ENCODE assay signal across 16 cellular contexts in genomic region chr21:40165212-40165611, GRCh38.
DNase-seq lines count a peak whose midpoint lies in the region; ATAC-seq and TF ChIP-seq lines count a peak whose summit lies in the region.
"Had no signal": no experiment of that assay in that cellular context is flagged by ENCODE, and none has a peak within 500 bp of the region (broad histone marks: within the 10 kb centered on the region; RNA-seq: fewer than 3 reads in every experiment).

No MANE protein-coding gene starts in this region.

- WGBS in heart left ventricle, 4 donors: 18 to 43% (median 37%) methylated on average over 5 of the region's 5 CpGs
- 65% methylated on average over 4 of the region's 5 CpGs for WGBS in mesodermal cell (ENCODE audit: insufficient coverage in 2 of 2), 2 experiments

- H3K4me1 Mint-ChIP-seq in T-cell: no peaks in the 10 kb centered on the region
- H3K4me1 Mint-ChIP-seq in glutamatergic neuron (ENCODE audit: low read depth, unreplicated experiment): no peaks in the 10 kb centered on the region

- DNase-seq in EH (ENCODE audit: low read depth) (peak; percentile 14), NCI-H69 (lab: John Stamatoyannopoulos, UW) (peak; percentile 68), heart left ventricle (peak in 2 of 5 donors; percentile 35 to 51), cerebellar nuclear complex (lab: John Stamatoyannopoulos, UW) (no peak), T-cell (no peak), glutamatergic neuron (no peak), DMS79 treated with DMSO at 0.1 percent for 48 hours (lab: John Stamatoyannopoulos, UW) (no peak)
- DNase-seq: H9, NCI-H1930, NCI-H446, OCI-M1 had no signal

- POLR2A ChIA-PET in T-cell (lab: Charles Lee): no interaction called here

- TF ChIP-seq CTCF in heart left ventricle (IDR thresholded peaks at IDR 0.05): no peak
- no peak for TF ChIP-seq CTCF in glutamatergic neuron (IDR thresholded peaks at IDR 0.05; ENCODE audit: partially characterized antibody, unreplicated experiment)

- TF ChIP-seq POLR2A in heart left ventricle (IDR thresholded peaks at IDR 0.05): no peak

- no peaks in the 10 kb centered on the region for H3K9me3 ChIP-seq in heart left ventricle
- no peaks in the 10 kb centered on the region for H3K9me3 ChIP-seq in mesodermal cell (ENCODE audit: control insufficient read depth, low read length)
- H3K9me3 ChIP-seq: A549 had no signal

- CTCF ChIA-PET in T-cell (lab: Charles Lee): no interaction called here

- intact Hi-C loops in heart left ventricle (cut with DNase I): loop anchor here in 1 of 10 donors (5.0 kb wide), 1 partner anchor 167 kb away; no protein-coding TSS in a partner anchor

- no peaks in the 10 kb centered on the region for H3K27me3 Mint-ChIP-seq in T-cell
- peaks cover 6% of the 10 kb centered on the region for H3K27me3 Mint-ChIP-seq in glutamatergic neuron (ENCODE audit: unreplicated experiment)

- no peaks in the 10 kb centered on the region for H3K36me3 Mint-ChIP-seq in T-cell
- no peaks in the 10 kb centered on the region for H3K36me3 Mint-ChIP-seq in glutamatergic neuron (ENCODE audit: unreplicated experiment)

- H3K4me1 ChIP-seq in heart left ventricle (no peaks in the 10 kb centered on the region), mesodermal cell (ENCODE audit: control insufficient read depth, insufficient read depth, low read length, poor library complexity, severe bottlenecking) (no peaks in the 10 kb centered on the region)
- H3K4me1 ChIP-seq: A549 had no signal

- H3K27ac ChIP-seq in heart left ventricle (peak overlapping the region in 1 of 12 donors; percentile 19), mesodermal cell (ENCODE audit: low read depth, low read length, severe bottlenecking) (peak overlapping the region; percentile 85)
- H3K27ac ChIP-seq: A549, C4-2B, HL-60 had no signal

- no peak overlapping the region for H3K27ac Mint-ChIP-seq in T-cell
- H3K27ac Mint-ChIP-seq in glutamatergic neuron (ENCODE audit: unreplicated experiment): no peak overlapping the region
- H3K27ac Mint-ChIP-seq: H9 had no signal

- H3K9me3 Mint-ChIP-seq in T-cell (no peaks in the 10 kb centered on the region), glutamatergic neuron (ENCODE audit: unreplicated experiment) (no peaks in the 10 kb centered on the region)
- H3K9me3 Mint-ChIP-seq: H9 had no signal

- no peaks in the 10 kb centered on the region for H3K27me3 ChIP-seq in heart left ventricle

- H3K4me3 Mint-ChIP-seq in T-cell (no peak overlapping the region), glutamatergic neuron (ENCODE audit: unreplicated experiment) (no peak overlapping the region)
- H3K4me3 Mint-ChIP-seq: H9 had no signal

- H3K36me3 ChIP-seq in heart left ventricle (no peaks in the 10 kb centered on the region), mesodermal cell (ENCODE audit: control insufficient read depth, insufficient read depth, low read length) (no peaks in the 10 kb centered on the region)

- H3K4me3 ChIP-seq in heart left ventricle (no peak overlapping the region), mesodermal cell (ENCODE audit: extremely low read depth, insufficient read depth, low read length, poor library complexity, severe bottlenecking) (no peak overlapping the region)
- H3K4me3 ChIP-seq: A549, K562 had no signal

- peak; percentile 55 to 91 (median 85) for ATAC-seq in heart left ventricle
- no peak for ATAC-seq in T-cell (replicated peaks in 1 of 4)
- ATAC-seq: A549, K562 had no signal

Comparison
In these comparisons a context has a peak if more than half of its experiments do, and no peak if none do; other contexts are left out.
1. DNase-seq: peak in EH (single experiment) and NCI-H69 (single experiment); none in cerebellar nuclear complex (0 of 2), T-cell (0 of 34), glutamatergic neuron (single experiment) and DMS79 treated with DMSO at 0.1 percent for 48 hours (single experiment).
2. ATAC-seq: peak in heart left ventricle (4 of 4); none in T-cell (0 of 4).